In genomic region chr7:479115-479947, GRCh38 we compare ENCODE assay signal across 17 cellular contexts. TPM values are rescaled to one million over a fixed set of nuclear protein-coding genes. Genes with fewer than 3 reads are reported as not detected.
A peak's percentile ranks its signal among the peaks of the same experiment; 100 is the strongest.
DNase-seq lines count a peak whose midpoint lies in the region; FAIRE-seq and TF ChIP-seq lines count a peak whose summit lies in the region.
"Had no signal": no experiment of that assay in that cellular context is flagged by ENCODE, and none has a peak within 500 bp of the region (broad histone marks: within the 10 kb centered on the region; RNA-seq: fewer than 3 reads in every experiment).

No MANE protein-coding gene starts in this region.

- no peaks in the 10 kb centered on the region for H3K9me3 Mint-ChIP-seq in activated naive CD4-positive, alpha-beta T cell treated with anti-CD3 and anti-CD28 coated beads, Interleukin-2, amount 10 ng/mL, durations not matched to agents 7 days and 5 days

- no peak overlapping the region for H3K9ac ChIP-seq in kidney (ENCODE audit: low read length in 2 of 2)
- H3K9ac ChIP-seq in skeletal muscle tissue (ENCODE audit: low read depth in 1 of 3, low read length in 3 of 3), result peak overlapping the region in 2 of 3 donors; percentile 12 to 32

- H3K9me3 ChIP-seq in kidney (ENCODE audit: control insufficient read depth in 1 of 2, low read length in 2 of 2) (peaks cover 0 to 5% of the 10 kb centered on the region in 2 donors), skeletal muscle tissue (ENCODE audit: control insufficient read depth in 3 of 3, low read length in 3 of 3) (peaks cover 0 to 3% (median 2%) of the 10 kb centered on the region in 3 donors)
- H3K9me3 ChIP-seq in effector memory CD4-positive, alpha-beta T cell (ENCODE audit: control insufficient read depth, low read length), result peaks cover 4% of the 10 kb centered on the region

- no peak overlapping the region for H3K4me3 ChIP-seq in kidney (ENCODE audit: low read length in 2 of 2)
- no peak overlapping the region for H3K4me3 ChIP-seq in skeletal muscle tissue (ENCODE audit: low read length in 3 of 3)
- no peak overlapping the region for H3K4me3 ChIP-seq in effector memory CD4-positive, alpha-beta T cell (ENCODE audit: insufficient read depth, low read depth, low read length, poor library complexity, severe bottlenecking)
- H3K4me3 ChIP-seq: coronary artery, suprapubic skin had no signal

- H3K4me1 Mint-ChIP-seq in activated naive CD4-positive, alpha-beta T cell treated with anti-CD3 and anti-CD28 coated beads, Interleukin-2, amount 10 ng/mL, durations not matched to agents 7 days and 5 days, result no peaks in the 10 kb centered on the region
- H3K4me1 Mint-ChIP-seq: natural killer cell had no signal

- CTCF ChIA-PET in activated naive CD4-positive, alpha-beta T cell treated with anti-CD3 and anti-CD28 coated beads, Interleukin-2, amount 10 ng/mL, durations not matched to agents 7 days and 5 days (lab: Charles Lee), result interaction anchor here (0.6 kb wide), 1 partner anchor 391 kb away, joined by 4 read pairs; no protein-coding TSS in a partner anchor

- H3K27me3 ChIP-seq in skeletal muscle tissue (ENCODE audit: control insufficient read depth in 3 of 3, insufficient read depth in 3 of 3, low read length in 3 of 3), result peaks cover 0 to 22% (median 6%) of the 10 kb centered on the region in 3 donors
- H3K27me3 ChIP-seq in effector memory CD4-positive, alpha-beta T cell (replicated peaks; ENCODE audit: control insufficient read depth, insufficient read depth, low read length, poor library complexity, severe bottlenecking), result no peaks in the 10 kb centered on the region

- no peak for TF ChIP-seq CTCF in kidney (IDR thresholded peaks at IDR 0.05; ENCODE audit: borderline replicate concordance, extremely low read depth, insufficient read depth)

- H3K27ac ChIP-seq in kidney (ENCODE audit: low read depth in 2 of 2, low read length in 2 of 2) (no peak overlapping the region), skeletal muscle tissue (ENCODE audit: low read depth, low read length) (no peak overlapping the region)
- no peak overlapping the region for H3K27ac ChIP-seq in effector memory CD4-positive, alpha-beta T cell (ENCODE audit: insufficient read depth, low read length, poor library complexity, severe bottlenecking)
- H3K27ac ChIP-seq: C4-2B, coronary artery, suprapubic skin had no signal

- DNase-seq in COLO668 (lab: John Stamatoyannopoulos, UW; ENCODE audit: unreplicated experiment) (peak; percentile 30), NCI-H1694 (lab: John Stamatoyannopoulos, UW) (peak; percentile 84), kidney (peak; percentile 10), GM12891 (ENCODE audit: insufficient read length, low spot score) (no peak)
- no peak for DNase-seq in activated naive CD4-positive, alpha-beta T cell treated with anti-CD3 and anti-CD28 coated beads, Interleukin-2, amount 10 ng/mL, durations not matched to agents 7 days and 5 days
- no peak for DNase-seq in effector memory CD4-positive, alpha-beta T cell
- DNase-seq: activated CD8-positive, alpha-beta T cell treated with anti-CD3 and anti-CD28 coated beads for 36 hours; DMS53; natural killer cell; NCI-H2081; NCI-H526 had no signal

- no peak overlapping the region for H3K4me3 Mint-ChIP-seq in activated naive CD4-positive, alpha-beta T cell treated with anti-CD3 and anti-CD28 coated beads, Interleukin-2, amount 10 ng/mL, durations not matched to agents 7 days and 5 days
- H3K4me3 Mint-ChIP-seq: activated CD8-positive, alpha-beta T cell treated with anti-CD3 and anti-CD28 coated beads for 36 hours; natural killer cell had no signal

- H3K36me3 ChIP-seq in kidney (ENCODE audit: control insufficient read depth in 1 of 2, insufficient read depth in 2 of 2, low read length in 2 of 2) (no peaks in the 10 kb centered on the region), skeletal muscle tissue (ENCODE audit: control insufficient read depth in 3 of 3, insufficient read depth in 3 of 3, low read length in 3 of 3) (no peaks in the 10 kb centered on the region)
- H3K36me3 ChIP-seq in effector memory CD4-positive, alpha-beta T cell (ENCODE audit: control insufficient read depth, insufficient read depth, low read length), result no peaks in the 10 kb centered on the region
- H3K36me3 ChIP-seq: suprapubic skin had no signal

- no peaks in the 10 kb centered on the region for H3K4me1 ChIP-seq in kidney (ENCODE audit: control insufficient read depth in 1 of 2, insufficient read depth in 1 of 2, low read depth in 1 of 2, low read length in 2 of 2)
- H3K4me1 ChIP-seq in skeletal muscle tissue (ENCODE audit: control insufficient read depth in 3 of 3, insufficient read depth in 3 of 3, low read length in 3 of 3), result peaks cover 0 to 8% (median 3%) of the 10 kb centered on the region in 3 donors
- H3K4me1 ChIP-seq in effector memory CD4-positive, alpha-beta T cell (ENCODE audit: control insufficient read depth, insufficient read depth, low read length, poor library complexity, severe bottlenecking), result no peaks in the 10 kb centered on the region
- H3K4me1 ChIP-seq: suprapubic skin had no signal

- H3K36me3 Mint-ChIP-seq in activated naive CD4-positive, alpha-beta T cell treated with anti-CD3 and anti-CD28 coated beads, Interleukin-2, amount 10 ng/mL, durations not matched to agents 7 days and 5 days, result no peaks in the 10 kb centered on the region
- H3K36me3 Mint-ChIP-seq: natural killer cell had no signal

- intact Hi-C loops in kidney (cut with DNase I), result no loop called here

- H3K27ac Mint-ChIP-seq in activated naive CD4-positive, alpha-beta T cell treated with anti-CD3 and anti-CD28 coated beads, Interleukin-2, amount 10 ng/mL, durations not matched to agents 7 days and 5 days, result no peak overlapping the region
- H3K27ac Mint-ChIP-seq: activated CD8-positive, alpha-beta T cell treated with anti-CD3 and anti-CD28 coated beads for 36 hours; natural killer cell had no signal

- no peak for TF ChIP-seq POLR2A in GM12891 (IDR thresholded peaks at IDR 0.05; ENCODE audit: low read depth, low read length)

- H3K27me3 Mint-ChIP-seq in activated naive CD4-positive, alpha-beta T cell treated with anti-CD3 and anti-CD28 coated beads, Interleukin-2, amount 10 ng/mL, durations not matched to agents 7 days and 5 days, result peaks cover 4% of the 10 kb centered on the region

- FAIRE-seq in kidney (lab: Jason Lieb, UNC) (no peak), GM12891 (lab: Jason Lieb, UNC) (no peak)
- FAIRE-seq: astrocyte, frontal cortex had no signal

TF ChIP-seq in GM12891, 5 proteins besides CTCF, POLR2A, EP300 and RAD21:
- TF ChIP-seq SPI1 (IDR thresholded peaks at IDR 0.05; ENCODE audit: low read depth, low read length), result no peak
- TF ChIP-seq POLR2AphosphoS5 (IDR thresholded peaks at IDR 0.05; ENCODE audit: low read depth, low read length), result no peak
- no peak for TF ChIP-seq POU2F2 (IDR thresholded peaks at IDR 0.05; ENCODE audit: low read depth, low read length)
- TF ChIP-seq TAF1 (IDR thresholded peaks at IDR 0.05; ENCODE audit: low read depth, low read length), result no peak
- no peak for TF ChIP-seq PAX5 (IDR thresholded peaks at IDR 0.05; ENCODE audit: insufficient read depth, low read length, severe bottlenecking)

RNA-seq across cellular contexts. Expression of gene PDGFA, which starts 40.3 kb away (rescaled TPM):
- total RNA-seq in kidney (53.0 TPM), skeletal muscle tissue (44.4 TPM)
- polyA plus RNA-seq in kidney (ENCODE audit: insufficient read depth, low read depth, low replicate concordance), result 14.1 TPM
- polyA plus RNA-seq in GM12891 (2012; ENCODE audit: low read depth, missing spikeins), result 2.3 TPM

Comparison
In these comparisons a context has a peak if more than half of its experiments do, and no peak if none do; other contexts are left out.
1. DNase-seq: peak in COLO668 (single experiment), NCI-H1694 (single experiment) and kidney (single experiment); none in activated naive CD4-positive, alpha-beta T cell treated with anti-CD3 and anti-CD28 coated beads, Interleukin-2, amount 10 ng/mL, durations not matched to agents 7 days and 5 days (single experiment), effector memory CD4-positive, alpha-beta T cell (0 of 3) and GM12891 (single experiment).
2. H3K9ac ChIP-seq: peak in skeletal muscle tissue (2 of 3); none in kidney (0 of 2).